In the genomic region with DNA sequence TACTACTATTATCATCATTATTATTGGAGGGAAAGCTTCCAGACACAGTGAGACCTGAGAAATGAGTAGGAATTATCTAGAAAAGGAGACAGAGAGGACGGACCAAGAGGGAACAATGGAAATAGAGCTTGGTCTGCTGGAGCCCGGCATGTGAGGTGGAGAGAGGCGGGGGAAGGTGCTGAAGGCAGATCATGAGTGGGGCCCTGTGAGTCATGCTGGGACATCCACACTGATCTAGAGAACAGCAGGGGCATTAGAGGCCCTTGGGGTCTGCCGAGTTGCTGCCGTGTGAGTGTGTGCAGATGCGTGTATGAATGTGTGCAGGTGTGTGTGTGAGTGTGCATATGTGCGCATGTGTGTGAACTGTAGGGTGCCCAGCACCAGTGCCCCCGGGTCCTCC, we compare ENCODE assay signal across 16 cellular contexts.
DNase-seq lines count a peak whose midpoint lies in the region; ATAC-seq and TF ChIP-seq lines count a peak whose summit lies in the region.
"Had no signal": no experiment of that assay in that cellular context is flagged by ENCODE, and none has a peak within 500 bp of the region (broad histone marks: within the 10 kb centered on the region; RNA-seq: fewer than 3 reads in every experiment).

No MANE protein-coding gene starts in this region.

- TF ChIP-seq CTCF in SK-N-SH (IDR thresholded peaks at IDR 0.05) (no peak), chondrocyte (IDR thresholded peaks at IDR 0.05) (no peak), nephron (IDR thresholded peaks at IDR 0.05; ENCODE audit: unreplicated experiment in 3 of 3) (no peak)

- TF ChIP-seq RAD21 in SK-N-SH (IDR thresholded peaks at IDR 0.05; ENCODE audit: low read length): no peak

- intact Hi-C loops in aorta (cut with DNase I): loop anchor here in 1 of 2 donors (2.0 kb wide), 1 partner anchor 21 kb away; no protein-coding TSS in a partner anchor

- H3K4me1 Mint-ChIP-seq in chondrocyte (ENCODE audit: low read depth): peaks cover 40% of the 10 kb centered on the region
- peaks cover 41% of the 10 kb centered on the region for H3K4me1 Mint-ChIP-seq in nephron
- H3K4me1 Mint-ChIP-seq in activated CD8-positive, alpha-beta memory T cell treated with anti-CD3 and anti-CD28 coated beads, Interleukin-2, amount 10 ng/mL, durations not matched to agents 7 days and 5 days: no peaks in the 10 kb centered on the region
- H3K4me1 Mint-ChIP-seq: CD4-positive, alpha-beta memory T cell had no signal

- DNase-seq in SK-N-SH (no peak), chondrocyte (ENCODE audit: low spot score) (no peak), aorta (no peak)
- DNase-seq in activated CD8-positive, alpha-beta memory T cell treated with anti-CD3 and anti-CD28 coated beads, Interleukin-2, amount 10 ng/mL, durations not matched to agents 7 days and 5 days: no peak
- no peak for DNase-seq in stimulated activated naive CD8-positive, alpha-beta T cell treated with anti-CD3 and anti-CD28 coated beads, Interleukin-15, Interleukin-2, amounts not matched to agents 100 U/mL and 50 U/mL, for 24 hours
- no peak for DNase-seq in stimulated activated CD8-positive, alpha-beta memory T cell treated with anti-CD3 and anti-CD28 coated beads, Interleukin-4, amount 100 ng/mL, for 48 hours
- DNase-seq: 8988T; CD4-positive, alpha-beta memory T cell; NCI-H1105 treated with DMSO at 0.1 percent for 48 hours; NCI-H1694 treated with DMSO at 0.1 percent for 48 hours; NCI-H2107; NCI-H69; OCI-M1 had no signal

- H4K20me1 ChIP-seq in SK-N-SH (ENCODE audit: insufficient read depth): no peaks in the 10 kb centered on the region

- H3K27me3 ChIP-seq in SK-N-SH (ENCODE audit: insufficient read depth) (no peaks in the 10 kb centered on the region), aorta (ENCODE audit: control insufficient read depth in 1 of 2, insufficient read depth in 2 of 2, low read length in 1 of 2) (no peaks in the 10 kb centered on the region)

- H3K9me3 ChIP-seq in SK-N-SH (no peaks in the 10 kb centered on the region), aorta (ENCODE audit: control insufficient read depth, low read length) (no peaks in the 10 kb centered on the region)

- peak overlapping the region; percentile 14 for H3K27ac Mint-ChIP-seq in chondrocyte (ENCODE audit: unreplicated experiment)
- peak overlapping the region; percentile 16 to 90 (median 21) for H3K27ac Mint-ChIP-seq in nephron
- no peak overlapping the region for H3K27ac Mint-ChIP-seq in activated CD8-positive, alpha-beta memory T cell treated with anti-CD3 and anti-CD28 coated beads, Interleukin-2, amount 10 ng/mL, durations not matched to agents 7 days and 5 days
- H3K27ac Mint-ChIP-seq: CD4-positive, alpha-beta memory T cell had no signal

- H2AFZ ChIP-seq in SK-N-SH (ENCODE audit: low read depth): no peak overlapping the region

- H3K27me3 Mint-ChIP-seq in chondrocyte (ENCODE audit: low read depth): no peaks in the 10 kb centered on the region
- H3K27me3 Mint-ChIP-seq in nephron (ENCODE audit: low read depth): peaks cover 7% of the 10 kb centered on the region
- no peaks in the 10 kb centered on the region for H3K27me3 Mint-ChIP-seq in activated CD8-positive, alpha-beta memory T cell treated with anti-CD3 and anti-CD28 coated beads, Interleukin-2, amount 10 ng/mL, durations not matched to agents 7 days and 5 days
- H3K27me3 Mint-ChIP-seq: CD4-positive, alpha-beta memory T cell had no signal

- TF ChIP-seq EP300 in SK-N-SH (IDR thresholded peaks at IDR 0.05; ENCODE audit: borderline replicate concordance in 1 of 2, low read depth in 1 of 2, low read length in 1 of 2): no peak

- ATAC-seq in SK-N-SH treated with all-trans-retinoic acid at 6 μM for 48 hours (no peak), aorta (ENCODE audit: low FRiP score) (peak; percentile 6)
- ATAC-seq in activated CD8-positive, alpha-beta memory T cell treated with anti-CD3 and anti-CD28 coated beads, Interleukin-2, amount 10 ng/mL, durations not matched to agents 7 days and 5 days: no peak
- ATAC-seq in stimulated activated naive CD8-positive, alpha-beta T cell treated with anti-CD3 and anti-CD28 coated beads, Interleukin-15, Interleukin-2, amounts not matched to agents 100 U/mL and 50 U/mL, for 24 hours: no peak
- ATAC-seq: HCT116 had no signal

- no peaks in the 10 kb centered on the region for H3K79me2 ChIP-seq in SK-N-SH (ENCODE audit: insufficient read depth)

- no peaks in the 10 kb centered on the region for H3K9me2 ChIP-seq in SK-N-SH

- CTCF ChIA-PET in SK-N-SH (lab: Yijun Ruan, JAX): interaction anchor here (0.6 to 1.2 kb wide), 2 partner anchors 18 to 493 kb away, joined by 3 to 4 read pairs; no protein-coding TSS in a partner anchor
- CTCF ChIA-PET in activated CD8-positive, alpha-beta memory T cell treated with anti-CD3 and anti-CD28 coated beads, Interleukin-2, amount 10 ng/mL, durations not matched to agents 7 days and 5 days (lab: Charles Lee): no interaction called here

- H3K4me1 ChIP-seq in SK-N-SH (ENCODE audit: control insufficient read depth in 1 of 2, insufficient read depth in 2 of 2, low read depth in 1 of 2, low read length in 1 of 2) (peaks cover 4 to 19% of the 10 kb centered on the region in 2 experiments; a peak in 3 of 4 replicates), aorta (ENCODE audit: control insufficient read depth in 1 of 2, insufficient read depth in 2 of 2, low read length in 2 of 2) (peaks cover 0 to 3% of the 10 kb centered on the region in 2 donors)

- no peak overlapping the region for H3K9ac ChIP-seq in SK-N-SH

- POLR2A ChIA-PET in SK-N-SH (lab: Yijun Ruan, JAX): no interaction called here

- WGBS in SK-N-SH (ENCODE audit: low lambda C conversion rate): 89% methylated on average over 8 of the region's 8 CpGs
- 53 to 59% methylated on average over 8 of the region's 8 CpGs for WGBS in aorta, 2 donors

- H3F3A ChIP-seq in SK-N-SH (replicated peaks; ENCODE audit: insufficient read depth): peaks cover 12% of the 10 kb centered on the region

- H3K36me3 ChIP-seq in SK-N-SH (replicated peaks in 1 of 2; ENCODE audit: control insufficient read depth in 1 of 2, insufficient read depth in 2 of 2, low read length in 1 of 2) (peaks cover 0 to 7% of the 10 kb centered on the region in 2 experiments), aorta (ENCODE audit: control insufficient read depth in 1 of 2, insufficient read depth in 2 of 2, low read length in 1 of 2) (no peaks in the 10 kb centered on the region)

- no peak overlapping the region; a peak in 1 of 4 replicates for H3K27ac ChIP-seq in SK-N-SH (ENCODE audit: low read depth in 2 of 2, low read length in 1 of 2)
- peak overlapping the region in 1 of 2 donors; percentile 41 for H3K27ac ChIP-seq in aorta (ENCODE audit: low read depth in 1 of 2, low read length in 2 of 2)

- peak overlapping the region; percentile 66; the same call in 1 of the 2 replicates for H3K4me2 ChIP-seq in SK-N-SH

- H3K36me3 Mint-ChIP-seq in chondrocyte (ENCODE audit: low read depth) (peaks cover 8% of the 10 kb centered on the region), nephron (ENCODE audit: low read depth) (no peaks in the 10 kb centered on the region)
- peaks cover 19% of the 10 kb centered on the region for H3K36me3 Mint-ChIP-seq in activated CD8-positive, alpha-beta memory T cell treated with anti-CD3 and anti-CD28 coated beads, Interleukin-2, amount 10 ng/mL, durations not matched to agents 7 days and 5 days

- H3K4me3 ChIP-seq in SK-N-SH (ENCODE audit: low read depth in 2 of 2, low read length in 1 of 2) (no peak overlapping the region), aorta (ENCODE audit: low read length in 2 of 2) (no peak overlapping the region)

- H3K9me3 Mint-ChIP-seq in chondrocyte (ENCODE audit: low read depth): peaks cover 10% of the 10 kb centered on the region
- peaks cover 2% of the 10 kb centered on the region for H3K9me3 Mint-ChIP-seq in nephron
- no peaks in the 10 kb centered on the region for H3K9me3 Mint-ChIP-seq in activated CD8-positive, alpha-beta memory T cell treated with anti-CD3 and anti-CD28 coated beads, Interleukin-2, amount 10 ng/mL, durations not matched to agents 7 days and 5 days (ENCODE audit: low read depth)

- H3K4me3 Mint-ChIP-seq in chondrocyte (ENCODE audit: unreplicated experiment): no peak overlapping the region
- no peak overlapping the region for H3K4me3 Mint-ChIP-seq in nephron
- H3K4me3 Mint-ChIP-seq in activated CD8-positive, alpha-beta memory T cell treated with anti-CD3 and anti-CD28 coated beads, Interleukin-2, amount 10 ng/mL, durations not matched to agents 7 days and 5 days: no peak overlapping the region
- H3K4me3 Mint-ChIP-seq: CD4-positive, alpha-beta memory T cell had no signal

TF ChIP-seq in SK-N-SH, 30 proteins besides CTCF, POLR2A, EP300 and RAD21 (continues in another document):
- no peak for TF ChIP-seq FOXJ3 (CRISPR knock-in tag; IDR thresholded peaks at IDR 0.05)
- no peak for TF ChIP-seq MEF2A (IDR thresholded peaks at IDR 0.05; ENCODE audit: borderline replicate concordance, low read depth)
- TF ChIP-seq CHD2 (IDR thresholded peaks at IDR 0.05; ENCODE audit: low read length, partially characterized antibody): no peak
- no peak for TF ChIP-seq TAF1 (IDR thresholded peaks at IDR 0.05; ENCODE audit: borderline replicate concordance, low read depth, low read length)
- TF ChIP-seq EZH2phosphoT487 (IDR thresholded peaks at IDR 0.05; ENCODE audit: borderline replicate concordance, low read depth): no peak

TF ChIP-seq in SK-N-SH treated with all-trans-retinoic acid at 6 μM for 48 hours, 23 proteins besides CTCF, POLR2A, EP300 and RAD21 (continues in another document):
- TF ChIP-seq TCF4 (CRISPR knock-in tag; IDR thresholded peaks at IDR 0.05; ENCODE audit: borderline replicate concordance) (no peak), CSRNP3 (CRISPR knock-in tag; IDR thresholded peaks at IDR 0.05) (no peak), CSDC2 (CRISPR knock-in tag; IDR thresholded peaks at IDR 0.05) (no peak), GLIS3 (CRISPR knock-in tag; IDR thresholded peaks at IDR 0.05) (no peak)
